Comparison of ENCODE assay signal across 8 cellular contexts in the genomic region with DNA sequence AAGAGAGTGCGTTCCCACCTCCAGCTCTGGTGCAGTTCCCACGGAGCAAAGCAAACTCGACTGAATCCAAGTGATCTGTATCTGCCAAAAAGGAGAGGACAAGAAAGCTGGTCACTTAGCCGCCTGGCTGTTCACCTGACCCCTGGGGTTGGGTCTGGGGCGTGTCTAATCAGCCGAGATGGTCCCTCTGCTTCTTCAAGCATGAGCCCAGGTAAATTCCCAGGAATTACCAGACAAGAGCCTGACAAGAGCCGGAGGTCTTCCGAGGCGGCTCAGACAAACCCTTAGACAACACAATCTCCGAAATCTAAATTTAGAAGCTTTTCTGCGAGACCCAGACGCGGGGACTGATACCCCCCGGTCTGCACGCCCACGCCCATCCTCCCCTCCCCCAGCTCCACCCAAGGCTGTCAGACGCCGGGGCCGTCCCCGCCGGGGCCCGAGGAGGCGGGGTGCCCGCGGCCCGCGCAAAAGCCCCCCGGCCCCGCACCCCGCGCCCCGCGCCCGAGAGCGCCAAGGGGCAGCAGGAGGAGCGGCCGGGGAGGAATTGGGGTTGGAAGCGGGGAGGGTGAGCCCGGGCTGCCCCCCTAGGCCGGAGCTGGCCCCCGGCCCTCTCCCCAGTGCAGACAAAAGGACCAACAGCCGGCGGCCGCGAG. TPM values are rescaled to one million over a fixed set of nuclear protein-coding genes. Genes with fewer than 3 reads are reported as not detected.
DNase-seq lines count a peak whose midpoint lies in the region; ATAC-seq and TF ChIP-seq lines count a peak whose summit lies in the region.

No MANE protein-coding gene starts in this region.

- H3K9ac ChIP-seq in rectal smooth muscle tissue (ENCODE audit: low read length), result peak overlapping the region; percentile 16

- H3K27me3 ChIP-seq in right atrium auricular region (no peaks in the 10 kb centered on the region), rectal smooth muscle tissue (ENCODE audit: control insufficient read depth, insufficient read depth, low read length) (no peaks in the 10 kb centered on the region)

- H3K9me3 ChIP-seq in right atrium auricular region, result no peaks in the 10 kb centered on the region

- H3K27ac ChIP-seq in right atrium auricular region (peak overlapping the region; percentile 92 to 99), rectal smooth muscle tissue (ENCODE audit: low read depth, low read length) (peak overlapping the region; percentile 89)

- peaks cover 26% of the 10 kb centered on the region for H3K36me3 ChIP-seq in right atrium auricular region
- peaks cover 2% of the 10 kb centered on the region for H3K36me3 ChIP-seq in rectal smooth muscle tissue (ENCODE audit: control insufficient read depth, insufficient read depth, low read length)

- peak overlapping the region; percentile 79 for H3K4me3 Mint-ChIP-seq in activated naive CD8-positive, alpha-beta T cell treated with anti-CD3 and anti-CD28 coated beads for 36 hours

- H3K36me3 Mint-ChIP-seq in activated naive CD8-positive, alpha-beta T cell treated with anti-CD3 and anti-CD28 coated beads for 36 hours, result peaks cover 4% of the 10 kb centered on the region

- DNase-seq in NCI-H1105 treated with DMSO at 0.1 percent for 48 hours (lab: John Stamatoyannopoulos, UW) (peak; percentile 28), NCI-H1105 (lab: John Stamatoyannopoulos, UW) (no peak), SK-MEL-5 (ENCODE audit: low read depth, low spot score) (peak; percentile 13), right atrium auricular region (ENCODE audit: low spot score) (no peak), DMS79 (lab: John Stamatoyannopoulos, UW) (no peak)
- peak; percentile 60 for DNase-seq in activated naive CD8-positive, alpha-beta T cell treated with anti-CD3 and anti-CD28 coated beads for 36 hours

- peaks cover 44% of the 10 kb centered on the region for H3K4me1 Mint-ChIP-seq in activated naive CD8-positive, alpha-beta T cell treated with anti-CD3 and anti-CD28 coated beads for 36 hours

- peak overlapping the region; percentile 89 to 98 for H3K4me3 ChIP-seq in right atrium auricular region
- H3K4me3 ChIP-seq in rectal smooth muscle tissue (ENCODE audit: low read length), result peak overlapping the region; percentile 95

- H3K27me3 Mint-ChIP-seq in activated naive CD8-positive, alpha-beta T cell treated with anti-CD3 and anti-CD28 coated beads for 36 hours, result peaks cover 11% of the 10 kb centered on the region

- ATAC-seq in HG03095 (IDR thresholded peaks at IDR 0.05; ENCODE audit: unreplicated experiment), result peak; percentile 46

- H3K4me1 ChIP-seq in right atrium auricular region (peaks cover 0 to 15% of the 10 kb centered on the region in 2 donors), rectal smooth muscle tissue (ENCODE audit: control insufficient read depth, insufficient read depth, low read length) (peaks cover 8% of the 10 kb centered on the region)

- no peaks in the 10 kb centered on the region for H3K9me3 Mint-ChIP-seq in activated naive CD8-positive, alpha-beta T cell treated with anti-CD3 and anti-CD28 coated beads for 36 hours

- peak overlapping the region; percentile 42 for H3K27ac Mint-ChIP-seq in activated naive CD8-positive, alpha-beta T cell treated with anti-CD3 and anti-CD28 coated beads for 36 hours

- in situ Hi-C loops in SK-MEL-5 (cut with HindIII; ENCODE audit: low pct_unique_long_range_greater_than_20kb, low sequenced_read_pairs), result no loop called here

- no peak for TF ChIP-seq CTCF in right atrium auricular region (IDR thresholded peaks at IDR 0.05)

RNA-seq across cellular contexts. Expression of a gene that starts 0.7 kb away (rescaled TPM):
- 4.7 and 6.8 TPM in 2 replicates for total RNA-seq in SK-MEL-5 (2014; rRNA removed; shearing (Covaris generic))
- 4.3 and 8.2 TPM in 2 replicates for polyA plus RNA-seq in SK-MEL-5 (2015; cell fraction: cytosol; rRNA removed)
- 2.1 and 4.1 TPM in 2 replicates for polyA plus RNA-seq in SK-MEL-5 (2015; cell fraction: nucleus; rRNA removed)
- total RNA-seq in activated naive CD8-positive, alpha-beta T cell treated with anti-CD3 and anti-CD28 coated beads for 36 hours, result 1 to 10 TPM; 4.0 to 6.1 TPM
- 1 to 10 TPM; 2.6 to 8.9 TPM for total RNA-seq in right atrium auricular region

RNA-seq across cellular contexts. Expression of a gene that starts 12.0 kb away (rescaled TPM):
- total RNA-seq in SK-MEL-5 (2014; rRNA removed; shearing (Covaris generic)), result 163 TPM in 2 replicates
- 98.0 and 120 TPM in 2 replicates for polyA plus RNA-seq in SK-MEL-5 (2015; cell fraction: cytosol; rRNA removed)
- polyA plus RNA-seq in SK-MEL-5 (2015; cell fraction: nucleus; rRNA removed), result 264 and 347 TPM in 2 replicates
- total RNA-seq in activated naive CD8-positive, alpha-beta T cell treated with anti-CD3 and anti-CD28 coated beads for 36 hours, result 100 to 1,000 TPM; 158 to 163 TPM
- total RNA-seq in right atrium auricular region, result 100 to 1,000 TPM; 140 to 150 TPM

RNA-seq across cellular contexts. Expression of a gene that starts 37.5 kb away (rescaled TPM):
- total RNA-seq in SK-MEL-5 (2014; rRNA removed; shearing (Covaris generic)), result 10.3 and 10.5 TPM in 2 replicates
- polyA plus RNA-seq in SK-MEL-5 (2015; cell fraction: cytosol; rRNA removed), result 11.9 and 16.9 TPM in 2 replicates
- 25.8 and 27.2 TPM in 2 replicates for polyA plus RNA-seq in SK-MEL-5 (2015; cell fraction: nucleus; rRNA removed)
- 10 to 100 TPM; 13.4 to 15.3 TPM for total RNA-seq in activated naive CD8-positive, alpha-beta T cell treated with anti-CD3 and anti-CD28 coated beads for 36 hours
- 10 to 100 TPM; 13.6 to 23.7 TPM for total RNA-seq in right atrium auricular region

Comparison
In these comparisons a context has a peak if more than half of its experiments do, and no peak if none do; other contexts are left out.
1. DNase-seq: peak in NCI-H1105 treated with DMSO at 0.1 percent for 48 hours (single experiment), SK-MEL-5 (single experiment) and activated naive CD8-positive, alpha-beta T cell treated with anti-CD3 and anti-CD28 coated beads for 36 hours (single experiment); none in NCI-H1105 (single experiment), right atrium auricular region (single experiment) and DMS79 (single experiment).